ENCODE assay signal across 1 cellular context in the genomic region with DNA sequence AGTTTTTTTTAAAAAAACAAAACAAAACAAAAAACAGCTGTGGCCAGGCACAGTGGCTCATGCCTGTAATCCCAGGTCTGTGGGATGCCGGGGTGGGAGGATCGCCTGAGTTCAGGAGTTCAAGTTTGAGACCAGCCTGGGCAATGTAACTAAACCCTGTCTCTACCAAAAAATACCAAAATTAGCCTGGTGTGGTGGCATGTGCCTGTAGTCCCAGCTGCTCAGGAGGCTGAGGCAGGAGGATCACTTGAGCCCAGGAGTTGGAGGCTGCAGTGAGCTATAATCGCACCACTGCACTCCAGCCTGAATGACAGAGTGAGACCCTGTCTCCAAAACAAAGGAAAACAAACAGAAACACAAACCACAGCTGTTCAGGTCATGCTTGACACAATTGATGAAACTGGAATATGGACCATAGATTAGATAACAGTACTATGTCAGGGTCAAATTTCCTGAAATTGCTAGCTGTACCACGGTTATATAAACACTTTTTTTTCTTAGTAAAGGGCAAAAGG.
TF ChIP-seq lines count a peak whose summit lies in the region.

No MANE protein-coding gene starts in this region.

TF ChIP-seq in HepG2, 621 proteins besides CTCF, POLR2A, EP300 and RAD21 (continued from another document and continues in another):
- TF ChIP-seq, protein P1, sequence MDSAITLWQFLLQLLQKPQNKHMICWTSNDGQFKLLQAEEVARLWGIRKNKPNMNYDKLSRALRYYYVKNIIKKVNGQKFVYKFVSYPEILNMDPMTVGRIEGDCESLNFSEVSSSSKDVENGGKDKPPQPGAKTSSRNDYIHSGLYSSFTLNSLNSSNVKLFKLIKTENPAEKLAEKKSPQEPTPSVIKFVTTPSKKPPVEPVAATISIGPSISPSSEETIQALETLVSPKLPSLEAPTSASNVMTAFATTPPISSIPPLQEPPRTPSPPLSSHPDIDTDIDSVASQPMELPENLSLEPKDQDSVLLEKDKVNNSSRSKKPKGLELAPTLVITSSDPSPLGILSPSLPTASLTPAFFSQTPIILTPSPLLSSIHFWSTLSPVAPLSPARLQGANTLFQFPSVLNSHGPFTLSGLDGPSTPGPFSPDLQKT (CRISPR knock-in tag; IDR thresholded peaks at IDR 0.05; ENCODE audit: borderline replicate concordance), result no peak
- peak; percentile 40; the same call in 1 of the 2 replicates for TF ChIP-seq ZBTB21 (CRISPR knock-in tag; IDR thresholded peaks at IDR 0.05)
- no peak for TF ChIP-seq NFKB2 (CRISPR knock-in tag; IDR thresholded peaks at IDR 0.05; ENCODE audit: borderline replicate concordance)
- no peak for TF ChIP-seq KLF11 (CRISPR knock-in tag; IDR thresholded peaks at IDR 0.05)
- no peak for TF ChIP-seq ATAD3A (CRISPR knock-in tag; IDR thresholded peaks at IDR 0.05)
- TF ChIP-seq LCORL (IDR thresholded peaks at IDR 0.05), result peak; percentile 77; the same call in 1 of the 2 replicates
- peak; percentile 94 for TF ChIP-seq LCORL (CRISPR knock-in tag; IDR thresholded peaks at IDR 0.05)
- TF ChIP-seq FLYWCH1 (CRISPR knock-in tag; IDR thresholded peaks at IDR 0.05), result no peak
- no peak for TF ChIP-seq XBP1 (CRISPR knock-in tag; IDR thresholded peaks at IDR 0.05)
- no peak for TF ChIP-seq RFXAP (CRISPR knock-in tag; IDR thresholded peaks at IDR 0.05; ENCODE audit: borderline replicate concordance)
- TF ChIP-seq, protein P2, sequence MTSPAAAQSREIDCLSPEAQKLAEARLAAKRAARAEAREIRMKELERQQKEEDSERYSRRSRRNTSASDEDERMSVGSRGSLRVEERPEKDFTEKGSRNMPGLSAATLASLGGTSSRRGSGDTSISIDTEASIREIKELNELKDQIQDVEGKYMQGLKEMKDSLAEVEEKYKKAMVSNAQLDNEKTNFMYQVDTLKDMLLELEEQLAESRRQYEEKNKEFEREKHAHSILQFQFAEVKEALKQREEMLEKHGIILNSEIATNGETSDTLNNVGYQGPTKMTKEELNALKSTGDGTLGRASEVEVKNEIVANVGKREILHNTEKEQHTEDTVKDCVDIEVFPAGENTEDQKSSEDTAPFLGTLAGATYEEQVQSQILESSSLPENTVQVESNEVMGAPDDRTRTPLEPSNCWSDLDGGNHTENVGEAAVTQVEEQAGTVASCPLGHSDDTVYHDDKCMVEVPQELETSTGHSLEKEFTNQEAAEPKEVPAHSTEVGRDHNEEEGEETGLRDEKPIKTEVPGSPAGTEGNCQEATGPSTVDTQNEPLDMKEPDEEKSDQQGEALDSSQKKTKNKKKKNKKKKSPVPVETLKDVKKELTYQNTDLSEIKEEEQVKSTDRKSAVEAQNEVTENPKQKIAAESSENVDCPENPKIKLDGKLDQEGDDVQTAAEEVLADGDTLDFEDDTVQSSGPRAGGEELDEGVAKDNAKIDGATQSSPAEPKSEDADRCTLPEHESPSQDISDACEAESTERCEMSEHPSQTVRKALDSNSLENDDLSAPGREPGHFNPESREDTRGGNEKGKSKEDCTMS (CRISPR knock-in tag; conservative IDR thresholded peaks at IDR 0.05), result no peak
- no peak for TF ChIP-seq HDAC6 (IDR thresholded peaks at IDR 0.05; ENCODE audit: low read depth, low read length)
- TF ChIP-seq TBP (CRISPR knock-in tag; IDR thresholded peaks at IDR 0.05), result no peak
- TF ChIP-seq, protein P3, sequence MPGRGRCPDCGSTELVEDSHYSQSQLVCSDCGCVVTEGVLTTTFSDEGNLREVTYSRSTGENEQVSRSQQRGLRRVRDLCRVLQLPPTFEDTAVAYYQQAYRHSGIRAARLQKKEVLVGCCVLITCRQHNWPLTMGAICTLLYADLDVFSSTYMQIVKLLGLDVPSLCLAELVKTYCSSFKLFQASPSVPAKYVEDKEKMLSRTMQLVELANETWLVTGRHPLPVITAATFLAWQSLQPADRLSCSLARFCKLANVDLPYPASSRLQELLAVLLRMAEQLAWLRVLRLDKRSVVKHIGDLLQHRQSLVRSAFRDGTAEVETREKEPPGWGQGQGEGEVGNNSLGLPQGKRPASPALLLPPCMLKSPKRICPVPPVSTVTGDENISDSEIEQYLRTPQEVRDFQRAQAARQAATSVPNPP (CRISPR knock-in tag; IDR thresholded peaks at IDR 0.05), result no peak
- TF ChIP-seq, protein P4, sequence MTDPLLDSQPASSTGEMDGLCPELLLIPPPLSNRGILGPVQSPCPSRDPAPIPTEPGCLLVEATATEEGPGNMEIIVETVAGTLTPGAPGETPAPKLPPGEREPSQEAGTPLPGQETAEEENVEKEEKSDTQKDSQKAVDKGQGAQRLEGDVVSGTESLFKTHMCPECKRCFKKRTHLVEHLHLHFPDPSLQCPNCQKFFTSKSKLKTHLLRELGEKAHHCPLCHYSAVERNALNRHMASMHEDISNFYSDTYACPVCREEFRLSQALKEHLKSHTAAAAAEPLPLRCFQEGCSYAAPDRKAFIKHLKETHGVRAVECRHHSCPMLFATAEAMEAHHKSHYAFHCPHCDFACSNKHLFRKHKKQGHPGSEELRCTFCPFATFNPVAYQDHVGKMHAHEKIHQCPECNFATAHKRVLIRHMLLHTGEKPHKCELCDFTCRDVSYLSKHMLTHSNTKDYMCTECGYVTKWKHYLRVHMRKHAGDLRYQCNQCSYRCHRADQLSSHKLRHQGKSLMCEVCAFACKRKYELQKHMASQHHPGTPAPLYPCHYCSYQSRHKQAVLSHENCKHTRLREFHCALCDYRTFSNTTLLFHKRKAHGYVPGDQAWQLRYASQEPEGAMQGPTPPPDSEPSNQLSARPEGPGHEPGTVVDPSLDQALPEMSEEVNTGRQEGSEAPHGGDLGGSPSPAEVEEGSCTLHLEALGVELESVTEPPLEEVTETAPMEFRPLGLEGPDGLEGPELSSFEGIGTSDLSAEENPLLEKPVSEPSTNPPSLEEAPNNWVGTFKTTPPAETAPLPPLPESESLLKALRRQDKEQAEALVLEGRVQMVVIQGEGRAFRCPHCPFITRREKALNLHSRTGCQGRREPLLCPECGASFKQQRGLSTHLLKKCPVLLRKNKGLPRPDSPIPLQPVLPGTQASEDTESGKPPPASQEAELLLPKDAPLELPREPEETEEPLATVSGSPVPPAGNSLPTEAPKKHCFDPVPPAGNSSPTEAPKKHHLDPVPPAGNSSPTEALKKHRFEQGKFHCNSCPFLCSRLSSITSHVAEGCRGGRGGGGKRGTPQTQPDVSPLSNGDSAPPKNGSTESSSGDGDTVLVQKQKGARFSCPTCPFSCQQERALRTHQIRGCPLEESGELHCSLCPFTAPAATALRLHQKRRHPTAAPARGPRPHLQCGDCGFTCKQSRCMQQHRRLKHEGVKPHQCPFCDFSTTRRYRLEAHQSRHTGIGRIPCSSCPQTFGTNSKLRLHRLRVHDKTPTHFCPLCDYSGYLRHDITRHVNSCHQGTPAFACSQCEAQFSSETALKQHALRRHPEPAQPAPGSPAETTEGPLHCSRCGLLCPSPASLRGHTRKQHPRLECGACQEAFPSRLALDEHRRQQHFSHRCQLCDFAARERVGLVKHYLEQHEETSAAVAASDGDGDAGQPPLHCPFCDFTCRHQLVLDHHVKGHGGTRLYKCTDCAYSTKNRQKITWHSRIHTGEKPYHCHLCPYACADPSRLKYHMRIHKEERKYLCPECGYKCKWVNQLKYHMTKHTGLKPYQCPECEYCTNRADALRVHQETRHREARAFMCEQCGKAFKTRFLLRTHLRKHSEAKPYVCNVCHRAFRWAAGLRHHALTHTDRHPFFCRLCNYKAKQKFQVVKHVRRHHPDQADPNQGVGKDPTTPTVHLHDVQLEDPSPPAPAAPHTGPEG (CRISPR knock-in tag; IDR thresholded peaks at IDR 0.05), result no peak
- TF ChIP-seq JUNB (CRISPR knock-in tag; IDR thresholded peaks at IDR 0.05; ENCODE audit: borderline replicate concordance), result peak; percentile 74; the same call in 1 of the 2 replicates
- TF ChIP-seq ZNF616 (CRISPR knock-in tag; IDR thresholded peaks at IDR 0.05; ENCODE audit: low read depth), result no peak
- no peak for TF ChIP-seq ZNF790 (CRISPR knock-in tag; IDR thresholded peaks at IDR 0.05; ENCODE audit: borderline replicate concordance)
- TF ChIP-seq KAT2B (IDR thresholded peaks at IDR 0.05; ENCODE audit: borderline replicate concordance, low read depth, low read length), result no peak
- TF ChIP-seq ZSCAN31 (CRISPR knock-in tag; IDR thresholded peaks at IDR 0.05; ENCODE audit: low read depth), result peak; percentile 79; the same call in 1 of the 2 replicates
- no peak for TF ChIP-seq CHD2 (IDR thresholded peaks at IDR 0.05; ENCODE audit: low read depth, low read length)
- TF ChIP-seq ZNF317 (CRISPR knock-in tag; IDR thresholded peaks at IDR 0.05), result no peak
- peak; percentile 77; the same call in 1 of the 2 replicates for TF ChIP-seq ZBTB34 (CRISPR knock-in tag; IDR thresholded peaks at IDR 0.05)
- TF ChIP-seq, protein P5, sequence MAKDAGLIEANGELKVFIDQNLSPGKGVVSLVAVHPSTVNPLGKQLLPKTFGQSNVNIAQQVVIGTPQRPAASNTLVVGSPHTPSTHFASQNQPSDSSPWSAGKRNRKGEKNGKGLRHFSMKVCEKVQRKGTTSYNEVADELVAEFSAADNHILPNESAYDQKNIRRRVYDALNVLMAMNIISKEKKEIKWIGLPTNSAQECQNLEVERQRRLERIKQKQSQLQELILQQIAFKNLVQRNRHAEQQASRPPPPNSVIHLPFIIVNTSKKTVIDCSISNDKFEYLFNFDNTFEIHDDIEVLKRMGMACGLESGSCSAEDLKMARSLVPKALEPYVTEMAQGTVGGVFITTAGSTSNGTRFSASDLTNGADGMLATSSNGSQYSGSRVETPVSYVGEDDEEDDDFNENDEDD (CRISPR knock-in tag; IDR thresholded peaks at IDR 0.05; ENCODE audit: borderline replicate concordance), result no peak
- no peak for TF ChIP-seq ZNF670 (CRISPR knock-in tag; IDR thresholded peaks at IDR 0.05; ENCODE audit: borderline replicate concordance)
- peak; percentile 96 for TF ChIP-seq ZNF614 (CRISPR knock-in tag; IDR thresholded peaks at IDR 0.05; ENCODE audit: borderline replicate concordance)
- no peak for TF ChIP-seq ZNF615 (CRISPR knock-in tag; IDR thresholded peaks at IDR 0.05; ENCODE audit: borderline replicate concordance)
- TF ChIP-seq NPAS2 (CRISPR knock-in tag; IDR thresholded peaks at IDR 0.05; ENCODE audit: borderline replicate concordance), result no peak
- TF ChIP-seq KAT8 (CRISPR knock-in tag; IDR thresholded peaks at IDR 0.05), result peak; percentile 84
- TF ChIP-seq ZNF773 (CRISPR knock-in tag; IDR thresholded peaks at IDR 0.05; ENCODE audit: borderline replicate concordance), result no peak
- 0 out of 2 replicates have a peak, but pooled peaks have one; percentile 40 for TF ChIP-seq ZNF713 (CRISPR knock-in tag; IDR thresholded peaks at IDR 0.05)
- TF ChIP-seq MYC (CRISPR knock-in tag; IDR thresholded peaks at IDR 0.05; ENCODE audit: borderline replicate concordance), result no peak; the same call in 1 of the 2 replicates
- TF ChIP-seq, protein P6, sequence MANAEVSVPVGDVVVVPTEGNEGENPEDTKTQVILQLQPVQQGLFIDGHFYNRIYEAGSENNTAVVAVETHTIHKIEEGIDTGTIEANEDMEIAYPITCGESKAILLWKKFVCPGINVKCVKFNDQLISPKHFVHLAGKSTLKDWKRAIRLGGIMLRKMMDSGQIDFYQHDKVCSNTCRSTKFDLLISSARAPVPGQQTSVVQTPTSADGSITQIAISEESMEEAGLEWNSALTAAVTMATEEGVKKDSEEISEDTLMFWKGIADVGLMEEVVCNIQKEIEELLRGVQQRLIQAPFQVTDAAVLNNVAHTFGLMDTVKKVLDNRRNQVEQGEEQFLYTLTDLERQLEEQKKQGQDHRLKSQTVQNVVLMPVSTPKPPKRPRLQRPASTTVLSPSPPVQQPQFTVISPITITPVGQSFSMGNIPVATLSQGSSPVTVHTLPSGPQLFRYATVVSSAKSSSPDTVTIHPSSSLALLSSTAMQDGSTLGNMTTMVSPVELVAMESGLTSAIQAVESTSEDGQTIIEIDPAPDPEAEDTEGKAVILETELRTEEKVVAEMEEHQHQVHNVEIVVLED (CRISPR knock-in tag; IDR thresholded peaks at IDR 0.05; ENCODE audit: borderline replicate concordance), result no peak
- TF ChIP-seq KMT2B (CRISPR knock-in tag; IDR thresholded peaks at IDR 0.05), result no peak
- no peak for TF ChIP-seq HCFC1 (IDR thresholded peaks at IDR 0.05; ENCODE audit: low read depth, low read length)
- no peak for TF ChIP-seq ZBTB26 (CRISPR knock-in tag; IDR thresholded peaks at IDR 0.05; ENCODE audit: borderline replicate concordance)
- TF ChIP-seq ZNF878 (CRISPR knock-in tag; IDR thresholded peaks at IDR 0.05), result peak; percentile 27; the same call in 1 of the 2 replicates
- TF ChIP-seq TBX2 (CRISPR knock-in tag; IDR thresholded peaks at IDR 0.05; ENCODE audit: borderline replicate concordance), result peak; percentile 96
- TF ChIP-seq MTA3 (CRISPR knock-in tag; IDR thresholded peaks at IDR 0.05), result no peak
- TF ChIP-seq, protein P7, sequence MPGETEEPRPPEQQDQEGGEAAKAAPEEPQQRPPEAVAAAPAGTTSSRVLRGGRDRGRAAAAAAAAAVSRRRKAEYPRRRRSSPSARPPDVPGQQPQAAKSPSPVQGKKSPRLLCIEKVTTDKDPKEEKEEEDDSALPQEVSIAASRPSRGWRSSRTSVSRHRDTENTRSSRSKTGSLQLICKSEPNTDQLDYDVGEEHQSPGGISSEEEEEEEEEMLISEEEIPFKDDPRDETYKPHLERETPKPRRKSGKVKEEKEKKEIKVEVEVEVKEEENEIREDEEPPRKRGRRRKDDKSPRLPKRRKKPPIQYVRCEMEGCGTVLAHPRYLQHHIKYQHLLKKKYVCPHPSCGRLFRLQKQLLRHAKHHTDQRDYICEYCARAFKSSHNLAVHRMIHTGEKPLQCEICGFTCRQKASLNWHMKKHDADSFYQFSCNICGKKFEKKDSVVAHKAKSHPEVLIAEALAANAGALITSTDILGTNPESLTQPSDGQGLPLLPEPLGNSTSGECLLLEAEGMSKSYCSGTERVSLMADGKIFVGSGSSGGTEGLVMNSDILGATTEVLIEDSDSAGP (CRISPR knock-in tag; IDR thresholded peaks at IDR 0.05; ENCODE audit: borderline replicate concordance), result peak; percentile 74
- no peak for TF ChIP-seq ZNF777 (CRISPR knock-in tag; IDR thresholded peaks at IDR 0.05)
- TF ChIP-seq ATF7 (IDR thresholded peaks at IDR 0.05), result peak; percentile 29; the same call in 1 of the 2 replicates
- no peak; the same call in 1 of the 2 replicates for TF ChIP-seq ATF7 (CRISPR knock-in tag; IDR thresholded peaks at IDR 0.05)
- TF ChIP-seq NFE2L2 (IDR thresholded peaks at IDR 0.05; ENCODE audit: low read length), result no peak
- TF ChIP-seq FOXO1 (CRISPR knock-in tag; IDR thresholded peaks at IDR 0.05), result peak; percentile 95
- TF ChIP-seq ZNF674 (CRISPR knock-in tag; IDR thresholded peaks at IDR 0.05; ENCODE audit: low read depth), result no peak
- no peak for TF ChIP-seq ZNF558 (CRISPR knock-in tag; IDR thresholded peaks at IDR 0.05; ENCODE audit: borderline replicate concordance)
